36 cellular contexts compared by ENCODE assay signal in the genomic region with DNA sequence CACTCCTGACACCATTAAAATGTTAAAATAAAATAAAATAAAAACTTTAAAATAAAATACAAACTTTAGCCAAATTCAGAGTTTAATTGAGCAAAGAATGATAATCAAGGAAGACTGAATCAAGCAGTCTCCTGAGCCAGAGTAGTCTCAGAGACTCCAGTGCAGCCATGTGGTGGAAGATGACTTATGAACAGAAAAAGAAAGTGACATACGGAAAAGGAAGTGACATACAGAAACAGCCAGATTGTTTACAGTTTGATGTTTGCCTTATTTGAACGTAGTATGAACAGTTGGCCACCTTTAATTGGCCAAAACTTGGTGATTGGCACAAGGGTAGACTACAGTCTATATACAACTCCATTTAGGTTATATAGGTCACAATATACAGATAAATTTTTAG.
"Had no signal": no experiment of that assay in that cellular context is flagged by ENCODE, and none has a peak within 500 bp of the region (broad histone marks: within the 10 kb centered on the region; RNA-seq: fewer than 3 reads in every experiment).

No MANE protein-coding gene starts in this region.

- DNase-seq: activated B cell treated with CpG ODN at 0.5 μM for 24 hours; activated CD4-positive, alpha-beta memory T cell treated with anti-CD3 and anti-CD28 coated beads for 36 hours; activated CD4-positive, alpha-beta T cell treated with anti-CD3 and anti-CD28 coated beads for 4 hours; activated CD4-positive, alpha-beta T cell treated with anti-CD3 and anti-CD28 coated beads, Interleukin-2, amount 10 ng/mL, durations not matched to agents 24 days and 14 days; activated CD4-positive, alpha-beta T cell treated with anti-CD3 and anti-CD28 coated beads, Interleukin-2, amount 50 U/mL, for 1 hour; activated CD4-positive, alpha-beta T cell treated with anti-CD3 and anti-CD28 coated beads, Interleukin-2, amount 50 U/mL, for 4 hours; activated CD4-positive, CD25-positive, alpha-beta regulatory T cell treated with anti-CD3 and anti-CD28 coated beads, Interleukin-2, amount 50 U/mL, for 72 hours; activated CD8-positive, alpha-beta memory T cell treated with anti-CD3 and anti-CD28 coated beads, Interleukin-2, amount 50 U/mL, for 4 hours; activated CD8-positive, alpha-beta T cell treated with anti-CD3 and anti-CD28 coated beads for 36 hours; activated effector memory CD4-positive, alpha-beta T cell treated with anti-CD3 and anti-CD28 coated beads, Interleukin-2, amount 50 U/mL, for 16 hours; activated gamma-delta T cell treated with Interleukin-2 at 50 U/mL for 16 hours; activated naive CD4-positive, alpha-beta T cell; activated naive CD4-positive, alpha-beta T cell treated with anti-CD3 and anti-CD28 coated beads for 36 hours; activated naive CD4-positive, alpha-beta T cell treated with anti-CD3 and anti-CD28 coated beads, Interleukin-2, amount 50 U/mL, for 16 hours; activated naive CD8-positive, alpha-beta T cell treated with anti-CD3 and anti-CD28 coated beads for 36 hours; activated T-cell treated with anti-CD3 and anti-CD28 coated beads for 4 hours; activated T-cell treated with anti-CD3 and anti-CD28 coated beads, Interleukin-2, amount 50 U/mL, for 1 hour; activated T-cell treated with anti-CD3 and anti-CD28 coated beads, Interleukin-2, amount 50 U/mL, for 4 hours; activated T-cell treated with anti-CD3 and anti-CD28 coated beads, Interleukin-2, amount 50 U/mL, for 72 hours; adrenal gland; amniotic stem cell; aorta; body of pancreas; brain microvascular endothelial cell; caudate nucleus; T-helper 2 cell; T-helper 9 cell had no signal

- H3K9me3 ChIP-seq: adrenal gland, body of pancreas had no signal

- ATAC-seq: activated CD8-positive, alpha-beta T cell treated with anti-CD3 and anti-CD28 coated beads for 36 hours; activated naive CD4-positive, alpha-beta T cell treated with anti-CD3 and anti-CD28 coated beads, Interleukin-2, amount 50 U/mL, for 72 hours; activated T-cell treated with anti-CD3 and anti-CD28 coated beads, Interleukin-2, amount 50 U/mL, for 4 hours; activated T-cell treated with anti-CD3 and anti-CD28 coated beads, Interleukin-2, amount 50 U/mL, for 72 hours; activated T-helper 17 cell treated with anti-CD3 and anti-CD28 coated beads, Interleukin-2, amount 50 U/mL, for 72 hours; body of pancreas had no signal

- H3K4me3 ChIP-seq: adrenal gland, body of pancreas, cardiac muscle cell, coronary artery had no signal

- H3K27ac ChIP-seq: adrenal gland, body of pancreas, brain microvascular endothelial cell, cardiac muscle cell, coronary artery, VCaP had no signal

- FAIRE-seq: astrocyte, bronchial epithelial cell, colon, TTC549 had no signal

- H3K36me3 ChIP-seq: adrenal gland, brain microvascular endothelial cell, cardiac muscle cell had no signal

- H3K4me1 ChIP-seq: adrenal gland, body of pancreas had no signal

- H3K27me3 ChIP-seq: adrenal gland, body of pancreas, brain microvascular endothelial cell, cardiac muscle cell had no signal
